Comparison of ENCODE assay signal across 8 cellular contexts in genomic region chr17:45428050-45428953, GRCh38. TPM values are rescaled to one million over a fixed set of nuclear protein-coding genes. Genes with fewer than 3 reads are reported as not detected.
DNase-seq lines count a peak whose midpoint lies in the region; ATAC-seq and TF ChIP-seq lines count a peak whose summit lies in the region.

No MANE protein-coding gene starts in this region.

- CTCF ChIA-PET in activated CD8-positive, alpha-beta memory T cell treated with anti-CD3 and anti-CD28 coated beads, Interleukin-2, amount 10 ng/mL, durations not matched to agents 7 days and 5 days (lab: Charles Lee), result interaction anchor here (0.7 to 2.6 kb wide), 10 partner anchors 12 to 157 kb away, joined by 3 to 10 read pairs (median 4); no protein-coding TSS in a partner anchor

- in situ Hi-C loops in ACHN (cut with HindIII; ENCODE audit: low pct_ligation_motif_present, low pct_unique_long_range_greater_than_20kb, low sequenced_read_pairs), result no loop called here

- H3K4me1 Mint-ChIP-seq in activated CD8-positive, alpha-beta memory T cell treated with anti-CD3 and anti-CD28 coated beads, Interleukin-2, amount 10 ng/mL, durations not matched to agents 7 days and 5 days, result peaks cover 26% of the 10 kb centered on the region
- peaks cover 43% of the 10 kb centered on the region for H3K4me1 Mint-ChIP-seq in endothelial cell (ENCODE audit: unreplicated experiment)

- peak; percentile 43 for ATAC-seq in GM18867 (IDR thresholded peaks at IDR 0.05; ENCODE audit: unreplicated experiment)
- ATAC-seq in activated CD8-positive, alpha-beta memory T cell treated with anti-CD3 and anti-CD28 coated beads, Interleukin-2, amount 10 ng/mL, durations not matched to agents 7 days and 5 days, result peak; percentile 54

- H3K36me3 Mint-ChIP-seq in activated CD8-positive, alpha-beta memory T cell treated with anti-CD3 and anti-CD28 coated beads, Interleukin-2, amount 10 ng/mL, durations not matched to agents 7 days and 5 days, result peaks cover 12% of the 10 kb centered on the region
- H3K36me3 Mint-ChIP-seq in endothelial cell (ENCODE audit: low read depth, unreplicated experiment), result peaks cover 29% of the 10 kb centered on the region

- H3K27me3 ChIP-seq in mucosa of rectum (ENCODE audit: control insufficient read depth in 2 of 2, insufficient read depth in 2 of 2, low read length in 2 of 2), result no peaks in the 10 kb centered on the region

- no peaks in the 10 kb centered on the region for H3K9me3 ChIP-seq in mucosa of rectum (ENCODE audit: control insufficient read depth in 2 of 2, low read length in 2 of 2)

- H3K4me3 Mint-ChIP-seq in activated CD8-positive, alpha-beta memory T cell treated with anti-CD3 and anti-CD28 coated beads, Interleukin-2, amount 10 ng/mL, durations not matched to agents 7 days and 5 days, result peak overlapping the region; percentile 63
- peak overlapping the region; percentile 89 for H3K4me3 Mint-ChIP-seq in endothelial cell (ENCODE audit: unreplicated experiment)

- H3K27me3 Mint-ChIP-seq in activated CD8-positive, alpha-beta memory T cell treated with anti-CD3 and anti-CD28 coated beads, Interleukin-2, amount 10 ng/mL, durations not matched to agents 7 days and 5 days, result no peaks in the 10 kb centered on the region
- peaks cover 27% of the 10 kb centered on the region for H3K27me3 Mint-ChIP-seq in endothelial cell (ENCODE audit: unreplicated experiment)

- peak overlapping the region; percentile 31 to 63 for H3K4me3 ChIP-seq in mucosa of rectum (ENCODE audit: low read length in 2 of 2)

- H3K27ac Mint-ChIP-seq in activated CD8-positive, alpha-beta memory T cell treated with anti-CD3 and anti-CD28 coated beads, Interleukin-2, amount 10 ng/mL, durations not matched to agents 7 days and 5 days, result peak overlapping the region; percentile 81
- peak overlapping the region; percentile 37 for H3K27ac Mint-ChIP-seq in endothelial cell (ENCODE audit: unreplicated experiment)

- H3K4me1 ChIP-seq in mucosa of rectum (ENCODE audit: control insufficient read depth in 2 of 2, insufficient read depth in 2 of 2, low read length in 2 of 2), result peaks cover 41 to 46% of the 10 kb centered on the region in 2 donors

- no peaks in the 10 kb centered on the region for H3K36me3 ChIP-seq in mucosa of rectum (ENCODE audit: control insufficient read depth in 2 of 2, insufficient read depth in 2 of 2, low read length in 2 of 2)

- H3K27ac ChIP-seq in mucosa of rectum (ENCODE audit: low read depth in 2 of 2, low read length in 2 of 2), result peak overlapping the region; percentile 63

- peak; percentile 74 for DNase-seq in ACHN
- DNase-seq in HT1080 (ENCODE audit: low read depth), result peak; percentile 69
- peak; percentile 91 for DNase-seq in NOMO-1 treated with DMSO at 0.1 percent for 48 hours (lab: John Stamatoyannopoulos, UW; ENCODE audit: unreplicated experiment)
- DNase-seq in activated CD8-positive, alpha-beta memory T cell treated with anti-CD3 and anti-CD28 coated beads, Interleukin-2, amount 10 ng/mL, durations not matched to agents 7 days and 5 days, result peak; percentile 86
- peak; percentile 90 for DNase-seq in endothelial cell (ENCODE audit: low spot score)
- peak; percentile 57 to 68 for DNase-seq in stimulated activated CD8-positive, alpha-beta memory T cell treated with anti-CD3 and anti-CD28 coated beads, Interleukin-7, amount 100 ng/mL, for 1 hour (ENCODE audit: low read depth in 2 of 2)

- TF ChIP-seq CTCF in endothelial cell (IDR thresholded peaks at IDR 0.05; ENCODE audit: unreplicated experiment), result peak; percentile 100

- H3K9ac ChIP-seq in mucosa of rectum (ENCODE audit: low read depth in 1 of 2, low read length in 2 of 2), result peak overlapping the region; percentile 38 to 45

- no peaks in the 10 kb centered on the region for H3K9me3 Mint-ChIP-seq in activated CD8-positive, alpha-beta memory T cell treated with anti-CD3 and anti-CD28 coated beads, Interleukin-2, amount 10 ng/mL, durations not matched to agents 7 days and 5 days (ENCODE audit: low read depth)
- H3K9me3 Mint-ChIP-seq in endothelial cell (ENCODE audit: unreplicated experiment), result no peaks in the 10 kb centered on the region

RNA-seq across cellular contexts. Expression of gene ARHGAP27, which starts 4.4 kb away (rescaled TPM):
- total RNA-seq in HT1080 (2014; rRNA removed; shearing (Covaris generic)), result 10.2 and 11.4 TPM in 2 replicates
- 6.0 and 7.5 TPM in 2 replicates for polyA plus RNA-seq in HT1080 (2015; cell fraction: cytosol; rRNA removed)
- 22.4 and 22.7 TPM in 2 replicates for polyA plus RNA-seq in HT1080 (2015; cell fraction: nucleus; rRNA removed)
- total RNA-seq in activated CD8-positive, alpha-beta memory T cell treated with anti-CD3 and anti-CD28 coated beads, Interleukin-2, amount 10 ng/mL, durations not matched to agents 7 days and 5 days, result 100 to 1,000 TPM in 1 of 2 experiments, 10 to 100 TPM in 1; 79.5 to 104 TPM
- total RNA-seq in endothelial cell (ENCODE audit: unreplicated experiment), result 155 TPM

Comparison
In these comparisons a context has a peak if more than half of its experiments do, and no peak if none do; other contexts are left out.
1. Peak in every context shown above with its lines: DNase-seq, ATAC-seq, H3K4me3 ChIP-seq and H3K27ac ChIP-seq.